Comparison of ENCODE assay signal across 16 cellular contexts in genomic region chr11:111354601-111354891, GRCh38. TPM values are rescaled to one million over a fixed set of nuclear protein-coding genes. Genes with fewer than 3 reads are reported as not detected.
A peak's percentile ranks its signal among the peaks of the same experiment; 100 is the strongest.
DNase-seq lines count a peak whose midpoint lies in the region; ATAC-seq and TF ChIP-seq lines count a peak whose summit lies in the region.
"Had no signal": no experiment of that assay in that cellular context is flagged by ENCODE, and none has a peak within 500 bp of the region (broad histone marks: within the 10 kb centered on the region; RNA-seq: fewer than 3 reads in every experiment).

No MANE protein-coding gene starts in this region.

- no peak for TF ChIP-seq CTCF in stomach (IDR thresholded peaks at IDR 0.05)

- ATAC-seq in memory B cell (ENCODE audit: low read depth) (no peak), GM21723 (IDR thresholded peaks at IDR 0.05; ENCODE audit: unreplicated experiment) (no peak)
- ATAC-seq: HepG2 had no signal

- H3K4me1 Mint-ChIP-seq in IgD-negative memory B cell (peaks cover 30 to 46% (median 39%) of the 10 kb centered on the region in 3 donors), memory B cell (peaks cover 39% of the 10 kb centered on the region)
- H3K4me1 Mint-ChIP-seq: CD4-positive, alpha-beta memory T cell had no signal

- no peaks in the 10 kb centered on the region for H3K27me3 Mint-ChIP-seq in IgD-negative memory B cell
- no peaks in the 10 kb centered on the region for H3K27me3 Mint-ChIP-seq in memory B cell

- no peak for DNase-seq in memory B cell (ENCODE audit: low spot score in 2 of 2)
- DNase-seq in stomach, result no peak
- no peak for DNase-seq in NCI-H69 (lab: John Stamatoyannopoulos, UW)
- no peak for DNase-seq in foreskin melanocyte
- DNase-seq: 8988T; AML-193; CD4-positive, alpha-beta memory T cell; DMS79 had no signal

- H3K4me3 Mint-ChIP-seq in IgD-negative memory B cell (no peak overlapping the region), memory B cell (no peak overlapping the region)
- H3K4me3 Mint-ChIP-seq: CD4-positive, alpha-beta memory T cell had no signal

- H4K20me1 ChIP-seq in BLaER1, result peaks cover 48% of the 10 kb centered on the region

- H3K9me3 Mint-ChIP-seq in IgD-negative memory B cell, result no peaks in the 10 kb centered on the region
- no peaks in the 10 kb centered on the region for H3K9me3 Mint-ChIP-seq in memory B cell
- H3K9me3 Mint-ChIP-seq: CD4-positive, alpha-beta memory T cell had no signal

- H3K27ac ChIP-seq in BLaER1, result peak overlapping the region; percentile 18; the same call in 1 of the 2 replicates
- peak overlapping the region; percentile 6 to 88 (median 37) for H3K27ac ChIP-seq in stomach
- H3K27ac ChIP-seq: C4-2B had no signal

- no peaks in the 10 kb centered on the region for H3K27me3 ChIP-seq in BLaER1
- H3K27me3 ChIP-seq in stomach, result no peaks in the 10 kb centered on the region

- 59 to 86% (median 73%) methylated on average over 2 of the region's 2 CpGs for WGBS in stomach, 5 donors

- H3K36me3 Mint-ChIP-seq in IgD-negative memory B cell (peaks cover 4% of the 10 kb centered on the region), memory B cell (peaks cover 42% of the 10 kb centered on the region)
- H3K36me3 Mint-ChIP-seq: CD4-positive, alpha-beta memory T cell had no signal

- TF ChIP-seq EP300 in stomach (IDR thresholded peaks at IDR 0.05), result no peak

- peaks cover 34% of the 10 kb centered on the region for H3K4me1 ChIP-seq in BLaER1
- peaks cover 12 to 52% (median 40%) of the 10 kb centered on the region in 4 donors for H3K4me1 ChIP-seq in stomach
- H3K4me1 ChIP-seq: HAP-1 had no signal

- H3K9me3 ChIP-seq in BLaER1, result peaks cover 6% of the 10 kb centered on the region; the same call in 1 of the 2 replicates
- H3K9me3 ChIP-seq in stomach, result no peaks in the 10 kb centered on the region
- H3K9me3 ChIP-seq: HAP-1 had no signal

- H3K36me3 ChIP-seq in BLaER1, result peaks cover 90% of the 10 kb centered on the region
- no peaks in the 10 kb centered on the region for H3K36me3 ChIP-seq in stomach
- H3K36me3 ChIP-seq: HAP-1 had no signal

- H3K27ac Mint-ChIP-seq in IgD-negative memory B cell (peak overlapping the region; percentile 39 to 94 (median 46)), memory B cell (peak overlapping the region; percentile 90)

- no peak overlapping the region for H3K9ac ChIP-seq in BLaER1

- no peak for TF ChIP-seq POLR2A in stomach (IDR thresholded peaks at IDR 0.05)

- H3K4me3 ChIP-seq in BLaER1 (no peak overlapping the region), stomach (no peak overlapping the region)
- H3K4me3 ChIP-seq: HAP-1 had no signal

- intact Hi-C loops in stomach (cut with DNase I; ENCODE audit: low total_unique reads), result no loop called here

- peak overlapping the region; percentile 14; the same call in 1 of the 2 replicates for H3K4me2 ChIP-seq in BLaER1

RNA-seq across cellular contexts. Expression of gene POU2AF1, which starts 24.5 kb away (rescaled TPM):
- polyA plus RNA-seq in IgD-negative memory B cell (194 TPM), stomach (10 to 100 TPM in 1 of 3 donors, 1 to 10 TPM in 2; 7.0 to 12.3 (median 8.8) TPM)
- total RNA-seq in stomach, result 10 to 100 TPM in 2 of 5 donors, 1 to 10 TPM in 2, not detected in 1; 2.8 to 43.2 (median 14.8) TPM
- total RNA-seq: H1 had no signal
- polyA plus RNA-seq: H1 had no signal

RNA-seq across cellular contexts. Expression of gene POU2AF3, which starts 56.2 kb away (rescaled TPM):
- polyA plus RNA-seq in IgD-negative memory B cell, result 0.18 TPM
- 1 to 10 TPM in 4 of 5 donors, under 1 TPM in 1; 0.58 to 7.6 (median 3.1) TPM for total RNA-seq in stomach
- 10 to 100 TPM in 1 of 3 donors, 1 to 10 TPM in 2; 3.3 to 10.1 (median 4.3) TPM for polyA plus RNA-seq in stomach
- total RNA-seq: CD4-positive, alpha-beta memory T cell; G401 had no signal
- polyA plus RNA-seq: CD4-positive, alpha-beta memory T cell had no signal

Comparison
In these comparisons a context has a peak if more than half of its experiments do, and no peak if none do; other contexts are left out.
1. RNA of gene POU2AF1, which starts 24.5 kb away (polyA plus RNA-seq): 194 TPM in IgD-negative memory B cell (single experiment); 7.0 to 12.3 TPM in stomach; every median in the first group is over 10 times any median in the second.